17 cellular contexts compared by ENCODE assay signal in genomic region chr2:176781570-176782217, GRCh38.
A peak's percentile ranks its signal among the peaks of the same experiment; 100 is the strongest.
DNase-seq lines count a peak whose midpoint lies in the region; ATAC-seq, FAIRE-seq and TF ChIP-seq lines count a peak whose summit lies in the region.
"Had no signal": no experiment of that assay in that cellular context is flagged by ENCODE, and none has a peak within 500 bp of the region (broad histone marks: within the 10 kb centered on the region; RNA-seq: fewer than 3 reads in every experiment).

No MANE protein-coding gene starts in this region.

- peaks cover 7% of the 10 kb centered on the region for H3K4me1 ChIP-seq in BLaER1
- H3K4me1 ChIP-seq in OCI-LY1 (ENCODE audit: insufficient read depth, low read length, severe bottlenecking): no peaks in the 10 kb centered on the region
- H3K4me1 ChIP-seq: sigmoid colon, testis had no signal

- peak overlapping the region; percentile 79 for H2AFZ ChIP-seq in OCI-LY1 (ENCODE audit: low read length)

- H3K4me2 ChIP-seq in BLaER1 (peak overlapping the region; percentile 16), OCI-LY1 (ENCODE audit: low read length) (no peak overlapping the region)

- TF ChIP-seq CTCF in OCI-LY1 (IDR thresholded peaks at IDR 0.05; ENCODE audit: low read length): no peak

- H3K36me3 Mint-ChIP-seq in activated naive CD8-positive, alpha-beta T cell treated with anti-CD3 and anti-CD28 coated beads, Interleukin-2, amount 50 U/mL, for 24 hours (ENCODE audit: low read depth): peaks cover 6% of the 10 kb centered on the region
- H3K36me3 Mint-ChIP-seq: CD14-positive monocyte had no signal

- no peaks in the 10 kb centered on the region for H3K79me2 ChIP-seq in OCI-LY1 (ENCODE audit: insufficient read depth, low read length)

- no peak for TF ChIP-seq POLR2A in GM12891 (IDR thresholded peaks at IDR 0.05; ENCODE audit: low read depth, low read length)

- no peak overlapping the region for H3K27ac ChIP-seq in BLaER1
- H3K27ac ChIP-seq in OCI-LY1 (ENCODE audit: low read depth, low read length, poor library complexity, severe bottlenecking): no peak overlapping the region
- H3K27ac ChIP-seq: sigmoid colon, testis, WERI-Rb-1 had no signal

- FAIRE-seq in GM12891 (lab: Jason Lieb, UNC): peak; percentile 67
- FAIRE-seq: endothelial cell of umbilical vein had no signal

- no peak for DNase-seq in GM12891 (ENCODE audit: insufficient read length, low spot score)
- no peak for DNase-seq in activated naive CD8-positive, alpha-beta T cell treated with anti-CD3 and anti-CD28 coated beads, Interleukin-2, amount 50 U/mL, for 24 hours
- DNase-seq in NOMO-1 treated with dmso at 0.1 percent for 144 hours (lab: John Stamatoyannopoulos, UW; ENCODE audit: unreplicated experiment): no peak
- DNase-seq in NCI-H2227 treated with DMSO at 0.1 percent for 48 hours (lab: John Stamatoyannopoulos, UW): no peak
- DNase-seq: head of caudate nucleus, MG63, sigmoid colon, testis, WERI-Rb-1 had no signal

- H3K4me3 ChIP-seq in BLaER1 (no peak overlapping the region), OCI-LY1 (ENCODE audit: low read depth, low read length, poor library complexity, severe bottlenecking) (no peak overlapping the region)
- H3K4me3 ChIP-seq: MG63, sigmoid colon, testis had no signal

- no peak overlapping the region for H3K4me3 Mint-ChIP-seq in activated naive CD8-positive, alpha-beta T cell treated with anti-CD3 and anti-CD28 coated beads, Interleukin-2, amount 50 U/mL, for 24 hours
- H3K4me3 Mint-ChIP-seq: CD14-positive monocyte, nephron had no signal

- no peaks in the 10 kb centered on the region for H3K36me3 ChIP-seq in BLaER1
- H3K36me3 ChIP-seq in OCI-LY1 (ENCODE audit: insufficient read depth, low read length): no peaks in the 10 kb centered on the region
- H3K36me3 ChIP-seq: MG63, sigmoid colon, WERI-Rb-1 had no signal

- H3K9ac ChIP-seq in BLaER1: no peak overlapping the region
- H3K9ac ChIP-seq in OCI-LY1 (ENCODE audit: low read length): no peak overlapping the region

- H3K27me3 ChIP-seq in BLaER1 (no peaks in the 10 kb centered on the region), OCI-LY1 (ENCODE audit: insufficient read depth, low read length) (no peaks in the 10 kb centered on the region)
- H3K27me3 ChIP-seq: MG63, sigmoid colon, testis had no signal

- no peak for ATAC-seq in activated naive CD8-positive, alpha-beta T cell treated with anti-CD3 and anti-CD28 coated beads, Interleukin-2, amount 50 U/mL, for 24 hours
- ATAC-seq in HG03565 (IDR thresholded peaks at IDR 0.05; ENCODE audit: unreplicated experiment) (no peak), GM18868 (IDR thresholded peaks at IDR 0.05; ENCODE audit: unreplicated experiment) (no peak)
- ATAC-seq: left lobe of liver had no signal

- H3K27ac Mint-ChIP-seq in activated naive CD8-positive, alpha-beta T cell treated with anti-CD3 and anti-CD28 coated beads, Interleukin-2, amount 50 U/mL, for 24 hours: peak overlapping the region; percentile 40
- H3K27ac Mint-ChIP-seq: CD14-positive monocyte, nephron had no signal

- H3K9me3 ChIP-seq in BLaER1 (peaks cover 16% of the 10 kb centered on the region), OCI-LY1 (ENCODE audit: low read length) (peaks cover 9% of the 10 kb centered on the region; the same call in 1 of the 2 replicates)
- H3K9me3 ChIP-seq: MG63, sigmoid colon, testis had no signal

- peaks cover 3% of the 10 kb centered on the region for H3K27me3 Mint-ChIP-seq in activated naive CD8-positive, alpha-beta T cell treated with anti-CD3 and anti-CD28 coated beads, Interleukin-2, amount 50 U/mL, for 24 hours

- H4K20me1 ChIP-seq in BLaER1 (no peaks in the 10 kb centered on the region), OCI-LY1 (ENCODE audit: insufficient read depth, low read length) (no peaks in the 10 kb centered on the region)

- no peaks in the 10 kb centered on the region for H3K9me2 ChIP-seq in OCI-LY1 (ENCODE audit: low read depth, low read length)

- H3K9me3 Mint-ChIP-seq in activated naive CD8-positive, alpha-beta T cell treated with anti-CD3 and anti-CD28 coated beads, Interleukin-2, amount 50 U/mL, for 24 hours: peaks cover 36% of the 10 kb centered on the region
- H3K9me3 Mint-ChIP-seq: nephron had no signal

- peaks cover 5% of the 10 kb centered on the region for H3K4me1 Mint-ChIP-seq in activated naive CD8-positive, alpha-beta T cell treated with anti-CD3 and anti-CD28 coated beads, Interleukin-2, amount 50 U/mL, for 24 hours

- H3F3A ChIP-seq in OCI-LY1 (ENCODE audit: insufficient read depth, low read length): no peaks in the 10 kb centered on the region

TF ChIP-seq in GM12891, 5 proteins besides CTCF, POLR2A, EP300 and RAD21:
- no peak for TF ChIP-seq POU2F2 (IDR thresholded peaks at IDR 0.05; ENCODE audit: low read depth, low read length)
- no peak for TF ChIP-seq PAX5 (IDR thresholded peaks at IDR 0.05; ENCODE audit: insufficient read depth, low read length, severe bottlenecking)
- TF ChIP-seq POLR2AphosphoS5 (IDR thresholded peaks at IDR 0.05; ENCODE audit: low read depth, low read length): no peak
- no peak for TF ChIP-seq SPI1 (IDR thresholded peaks at IDR 0.05; ENCODE audit: low read depth, low read length)
- TF ChIP-seq TAF1 (IDR thresholded peaks at IDR 0.05; ENCODE audit: low read depth, low read length): no peak
